ENCODE assay signal across 1 cellular context in genomic region chr1:2251786-2252185, GRCh38.
TF ChIP-seq lines count a peak whose summit lies in the region.

No MANE protein-coding gene starts in this region.

TF ChIP-seq in liver, 16 proteins besides CTCF, POLR2A, EP300 and RAD21 (continued from another document):
- peak; percentile 31 to 38 for TF ChIP-seq HNF4A (conservative IDR thresholded peaks at IDR 0.05)
- no peak for TF ChIP-seq EGR1 (IDR thresholded peaks at IDR 0.05; ENCODE audit: low read depth in 2 of 2)
- TF ChIP-seq FOXA2 (IDR thresholded peaks at IDR 0.05): no peak
- no peak for TF ChIP-seq YY1 (IDR thresholded peaks at IDR 0.05)
- no peak for TF ChIP-seq ATF3 (IDR thresholded peaks at IDR 0.05)
- TF ChIP-seq RXRA (IDR thresholded peaks at IDR 0.05): peak; percentile 39 to 44
- TF ChIP-seq TAF1 (conservative IDR thresholded peaks at IDR 0.05): no peak
- TF ChIP-seq MAX (IDR thresholded peaks at IDR 0.05): peak; percentile 47
TF ChIP-seq in liver: peak in this region for 3.
